ENCODE assay signal across 19 cellular contexts in the genomic region with DNA sequence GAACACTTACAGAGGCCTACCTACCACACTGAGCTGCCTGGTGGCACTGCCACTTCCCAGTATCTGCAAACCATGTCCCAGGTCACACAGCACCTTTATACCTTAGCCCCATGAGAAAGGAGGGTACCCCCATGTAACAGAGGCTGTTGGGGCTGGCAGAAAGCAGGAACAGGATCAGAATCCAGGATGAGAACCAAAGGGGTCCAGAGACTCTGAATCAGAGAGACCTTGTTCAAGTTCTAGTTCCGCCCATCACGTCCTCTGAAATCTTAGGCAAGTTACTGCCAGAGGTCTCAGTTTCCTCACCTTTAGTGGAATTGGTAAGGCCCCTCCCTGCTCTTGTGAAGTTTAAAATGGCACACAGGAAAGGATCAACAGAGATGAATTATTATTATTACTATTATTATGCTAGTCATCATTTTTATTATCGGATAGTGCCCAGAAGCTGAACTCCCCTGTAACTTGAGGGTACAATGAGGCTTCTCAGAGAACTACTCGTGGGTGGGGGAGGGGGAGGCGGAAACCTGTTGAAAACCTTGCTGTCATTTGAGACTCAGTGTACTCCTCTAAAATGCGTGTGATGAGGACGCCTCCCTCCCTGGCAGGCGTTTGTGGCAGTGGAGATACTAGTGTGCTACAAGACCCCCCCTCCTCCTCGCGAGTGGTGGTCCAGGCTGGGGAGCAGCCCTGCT. TPM values are rescaled to one million over a fixed set of nuclear protein-coding genes. Genes with fewer than 3 reads are reported as not detected.
DNase-seq lines count a peak whose midpoint lies in the region; ATAC-seq and TF ChIP-seq lines count a peak whose summit lies in the region.
"Had no signal": no experiment of that assay in that cellular context is flagged by ENCODE, and none has a peak within 500 bp of the region (broad histone marks: within the 10 kb centered on the region; RNA-seq: fewer than 3 reads in every experiment).

No MANE protein-coding gene starts in this region.

- no peak overlapping the region for H3K27ac ChIP-seq in HUES48 (ENCODE audit: low read depth, low read length)
- H3K27ac ChIP-seq in coronary artery: peak overlapping the region; percentile 64 to 99
- H3K27ac ChIP-seq in thoracic aorta: peak overlapping the region; percentile 76 to 99
- H3K27ac ChIP-seq: pancreas had no signal

- TF ChIP-seq CTCF in coronary artery (IDR thresholded peaks at IDR 0.05) (no peak), thoracic aorta (IDR thresholded peaks at IDR 0.05) (no peak)

- ATAC-seq in thoracic aorta (ENCODE audit: insufficient number of reproducible peaks, low FRiP score, low read depth): no peak

- H3K4me3 ChIP-seq in HUES48 (ENCODE audit: low read depth, low read length) (peak overlapping the region; percentile 3; the same call in 1 of the 2 replicates), coronary artery (no peak overlapping the region), thoracic aorta (no peak overlapping the region)
- H3K4me3 ChIP-seq: GM23248, pancreas had no signal

- DNase-seq in coronary artery (ENCODE audit: low spot score): peak; percentile 52
- peak; percentile 55 for DNase-seq in left kidney (ENCODE audit: low read depth, low spot score)
- no peak for DNase-seq in thoracic aorta (ENCODE audit: low spot score)
- DNase-seq in activated effector memory CD4-positive, alpha-beta T cell treated with anti-CD3 and anti-CD28 coated beads, Interleukin-2, amount 50 U/mL, for 16 hours: no peak
- DNase-seq in GOT3 (lab: John Stamatoyannopoulos, UW): no peak
- no peak for DNase-seq in NCI-H1105 (lab: John Stamatoyannopoulos, UW)
- DNase-seq: activated CD4-positive, alpha-beta memory T cell treated with anti-CD3 and anti-CD28 coated beads, Interleukin-2, amount 10 ng/mL, durations not matched to agents 7 days and 5 days; activated naive CD4-positive, alpha-beta T cell; AML-193; CD8-positive, alpha-beta memory T cell; central memory CD4-positive, alpha-beta T cell; immature natural killer cell; naive B cell; NCI-H526 treated with DMSO at 0.1 percent for 48 hours; stimulated activated naive CD4-positive, alpha-beta T cell treated with Interleukin-2 at 50 U/mL for 16 hours had no signal

- H3K9me3 ChIP-seq in HUES48 (ENCODE audit: control insufficient read depth, insufficient read depth, low read length) (no peaks in the 10 kb centered on the region), thoracic aorta (no peaks in the 10 kb centered on the region)
- H3K9me3 ChIP-seq: pancreas had no signal

- H3K36me3 ChIP-seq in HUES48 (ENCODE audit: control insufficient read depth, insufficient read depth, low read length) (no peaks in the 10 kb centered on the region), thoracic aorta (peaks cover 74% of the 10 kb centered on the region)

- no peak overlapping the region for H3K9ac ChIP-seq in HUES48 (ENCODE audit: low read depth, low read length)

- H3K4me1 ChIP-seq in HUES48 (ENCODE audit: control insufficient read depth, insufficient read depth, low read length) (peaks cover 6% of the 10 kb centered on the region; the same call in 1 of the 2 replicates), thoracic aorta (ENCODE audit: control insufficient read depth in 1 of 2, low read depth in 2 of 2) (peaks cover 50 to 95% of the 10 kb centered on the region in 2 donors)
- H3K4me1 ChIP-seq: pancreas had no signal

- no peaks in the 10 kb centered on the region for H3K27me3 ChIP-seq in HUES48 (ENCODE audit: control insufficient read depth, insufficient read depth, low read length)
- no peaks in the 10 kb centered on the region for H3K27me3 ChIP-seq in thoracic aorta (replicated peaks; ENCODE audit: insufficient read depth)
- H3K27me3 ChIP-seq: pancreas had no signal

RNA-seq across cellular contexts. Expression of a gene that starts 9.3 kb away (rescaled TPM):
- total RNA-seq in thoracic aorta: 1,000 to 10,000 TPM in 1 of 2 donors, 100 to 1,000 TPM in 1; 453 to 1,695 TPM

RNA-seq across cellular contexts. Expression of a gene that starts 17.0 kb away (rescaled TPM):
- 100 to 1,000 TPM; 632 to 946 TPM for total RNA-seq in thoracic aorta

RNA-seq across cellular contexts. Expression of a gene that starts 24.7 kb away (rescaled TPM):
- total RNA-seq in thoracic aorta: 1 to 10 TPM; 2.3 to 4.1 TPM
- total RNA-seq: activated CD4-positive, alpha-beta memory T cell treated with anti-CD3 and anti-CD28 coated beads, Interleukin-2, amount 10 ng/mL, durations not matched to agents 7 days and 5 days; GM23248 had no signal

RNA-seq across cellular contexts. Expression of a gene that starts 42.2 kb away (rescaled TPM):
- not detected for total RNA-seq in thoracic aorta
- total RNA-seq: activated CD4-positive, alpha-beta memory T cell treated with anti-CD3 and anti-CD28 coated beads, Interleukin-2, amount 10 ng/mL, durations not matched to agents 7 days and 5 days; CD8-positive, alpha-beta memory T cell; GM23248; lung microvascular endothelial cell; pancreas had no signal

Comparison
In these comparisons a context has a peak if more than half of its experiments do, and no peak if none do; other contexts are left out.
1. DNase-seq: peak in coronary artery (single experiment) and left kidney (single experiment); none in thoracic aorta (single experiment), activated effector memory CD4-positive, alpha-beta T cell treated with anti-CD3 and anti-CD28 coated beads, Interleukin-2, amount 50 U/mL, for 16 hours (single experiment), GOT3 (single experiment) and NCI-H1105 (single experiment).